ENCODE assay signal across 20 cellular contexts in the genomic region with DNA sequence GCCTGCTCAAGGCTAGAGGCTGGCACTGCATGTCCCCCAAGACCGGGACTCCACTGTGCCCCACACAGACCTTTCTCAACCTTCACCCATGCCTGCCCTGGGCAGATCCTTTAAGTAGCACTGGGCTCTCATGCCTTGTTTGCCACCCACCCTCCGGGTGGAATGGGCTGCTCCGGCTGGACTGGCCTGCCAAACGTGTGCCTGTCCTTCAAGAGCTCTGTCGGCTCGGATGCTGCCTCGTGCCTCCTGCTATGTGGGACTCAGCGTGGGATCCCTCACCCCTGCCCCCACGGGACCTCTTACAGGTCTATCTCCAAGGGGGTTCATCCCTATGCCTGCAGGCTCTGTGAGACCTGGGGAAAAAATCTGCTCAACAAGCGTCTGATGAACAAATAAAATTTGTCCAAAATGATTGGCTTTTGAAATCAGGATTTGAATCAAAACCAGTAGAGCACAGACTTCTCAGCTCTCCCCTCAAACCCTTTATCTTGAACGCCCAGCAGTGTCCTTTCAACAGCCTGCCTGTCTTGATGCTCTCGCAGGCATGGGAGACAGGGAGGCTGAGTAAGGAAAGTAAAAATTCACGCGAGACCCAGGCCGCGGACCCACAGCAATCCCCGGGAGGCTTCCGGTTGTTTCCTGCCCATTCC. TPM values are rescaled to one million over a fixed set of nuclear protein-coding genes. Genes with fewer than 3 reads are reported as not detected.
DNase-seq lines count a peak whose midpoint lies in the region; TF ChIP-seq lines count a peak whose summit lies in the region.
"Had no signal": no experiment of that assay in that cellular context is flagged by ENCODE, and none has a peak within 500 bp of the region (broad histone marks: within the 10 kb centered on the region; RNA-seq: fewer than 3 reads in every experiment).

No MANE protein-coding gene starts in this region.

- no peak overlapping the region for H2AFZ ChIP-seq in neural progenitor cell (replicated peaks)
- H2AFZ ChIP-seq: GM23338 had no signal

- peaks cover 17% of the 10 kb centered on the region for H4K20me1 ChIP-seq in neural progenitor cell (ENCODE audit: low read depth)

- WGBS in spleen, 5 donors = 90 to 93% (median 91%) methylated on average over 14 to 18 of the region's 18 CpGs

- no peaks in the 10 kb centered on the region for H3K79me2 ChIP-seq in neural progenitor cell (ENCODE audit: low read depth)

- CTCF ChIA-PET in HEK293 (lab: Yijun Ruan, JAX) = interaction anchor here (0.5 kb wide), 1 partner anchor 595 kb away, joined by 3 read pairs; no protein-coding TSS in a partner anchor

- H3K27me3 ChIP-seq in neural progenitor cell (no peaks in the 10 kb centered on the region), spleen (replicated peaks in 1 of 7) (no peaks in the 10 kb centered on the region)
- H3K27me3 ChIP-seq: BLaER1 had no signal

- no peak overlapping the region for H3K4me2 ChIP-seq in neural progenitor cell
- H3K4me2 ChIP-seq: BLaER1, GM23338 had no signal

- no peak overlapping the region for H3K27ac ChIP-seq in HEK293 (ENCODE audit: extremely low read depth, low read depth, low read length)
- H3K27ac ChIP-seq in neural progenitor cell = no peak overlapping the region
- no peak overlapping the region for H3K27ac ChIP-seq in spleen
- H3K27ac ChIP-seq: BLaER1, HL-60 had no signal

- intact Hi-C loops in spleen (cut with DNase I; ENCODE audit: low total_unique reads) = no loop called here

- peaks cover 8% of the 10 kb centered on the region for H3F3A ChIP-seq in neural progenitor cell (ENCODE audit: low read depth)

- TF ChIP-seq POLR2A in spleen (IDR thresholded peaks at IDR 0.05) = no peak

- H3K27me3 Mint-ChIP-seq in glutamatergic neuron (ENCODE audit: unreplicated experiment) (peaks cover 6% of the 10 kb centered on the region), neural progenitor cell (ENCODE audit: insufficient read depth, low read depth) (peaks cover 5% of the 10 kb centered on the region), chondrocyte (ENCODE audit: low read depth) (no peaks in the 10 kb centered on the region)
- H3K27me3 Mint-ChIP-seq: CD4-positive, alpha-beta memory T cell had no signal

- POLR2A ChIA-PET in HEK293 (lab: Yijun Ruan, JAX) = no interaction called here

- H3K9me3 Mint-ChIP-seq in glutamatergic neuron (ENCODE audit: unreplicated experiment) = peaks cover 9% of the 10 kb centered on the region
- H3K9me3 Mint-ChIP-seq in neural progenitor cell = no peaks in the 10 kb centered on the region
- H3K9me3 Mint-ChIP-seq in chondrocyte (ENCODE audit: low read depth) = no peaks in the 10 kb centered on the region
- H3K9me3 Mint-ChIP-seq: CD14-positive monocyte, GM23338, HFFc6 had no signal

- TF ChIP-seq CTCF in HEK293 (tag by site-specific recombination; IDR thresholded peaks at IDR 0.05) = no peak
- TF ChIP-seq CTCF in glutamatergic neuron (IDR thresholded peaks at IDR 0.05; ENCODE audit: partially characterized antibody, unreplicated experiment) = no peak
- no peak for TF ChIP-seq CTCF in neural progenitor cell (IDR thresholded peaks at IDR 0.05)
- TF ChIP-seq CTCF in spleen (IDR thresholded peaks at IDR 0.05 in 8 of 11, conservative IDR thresholded peaks at IDR 0.05 in 3 of 11) = no peak
- no peak for TF ChIP-seq CTCF in chondrocyte (IDR thresholded peaks at IDR 0.05)

- H3K4me3 ChIP-seq in HEK293 (ENCODE audit: low read depth, low read length) (no peak overlapping the region), neural progenitor cell (no peak overlapping the region), spleen (no peak overlapping the region)
- H3K4me3 ChIP-seq: BLaER1, GM23338 had no signal

- H3K4me1 ChIP-seq in HEK293 (ENCODE audit: control insufficient read depth, insufficient read depth, low read length) = peaks cover 2% of the 10 kb centered on the region; the same call in 1 of the 2 replicates
- peaks cover 25% of the 10 kb centered on the region for H3K4me1 ChIP-seq in neural progenitor cell
- no peaks in the 10 kb centered on the region for H3K4me1 ChIP-seq in spleen

- H3K36me3 ChIP-seq in HEK293 (ENCODE audit: control insufficient read depth in 2 of 2, insufficient read depth in 1 of 2, low read length in 2 of 2) (no peaks in the 10 kb centered on the region), neural progenitor cell (no peaks in the 10 kb centered on the region), spleen (peaks cover 0 to 77% (median 4%) of the 10 kb centered on the region in 6 donors)

- DNase-seq in glutamatergic neuron (peak; percentile 12), neural progenitor cell (ENCODE audit: low spot score) (no peak), spleen (peak; percentile 47), chondrocyte (ENCODE audit: low spot score) (no peak), NK-92 (lab: John Stamatoyannopoulos, UW; ENCODE audit: unreplicated experiment) (no peak)
- no peak for DNase-seq in activated CD8-positive, alpha-beta memory T cell treated with anti-CD3 and anti-CD28 coated beads, Interleukin-2, amount 50 U/mL, for 48 hours
- DNase-seq: 8988T; CD4-positive, alpha-beta memory T cell; DMS153; DMS79; GDM1; HCEC 1CT; HFFc6 had no signal

- no peak overlapping the region for H3K4me3 Mint-ChIP-seq in glutamatergic neuron (ENCODE audit: unreplicated experiment)
- H3K4me3 Mint-ChIP-seq in neural progenitor cell = peak overlapping the region; percentile 46
- H3K4me3 Mint-ChIP-seq in chondrocyte (ENCODE audit: unreplicated experiment) = no peak overlapping the region
- H3K4me3 Mint-ChIP-seq: CD14-positive monocyte; CD4-positive, alpha-beta memory T cell; GM23338; HFFc6 had no signal

- H3K9me3 ChIP-seq in HEK293 (ENCODE audit: control insufficient read depth, insufficient read depth, low read depth, low read length) = no peaks in the 10 kb centered on the region
- H3K9me3 ChIP-seq in neural progenitor cell (ENCODE audit: low read depth) = no peaks in the 10 kb centered on the region
- no peaks in the 10 kb centered on the region for H3K9me3 ChIP-seq in spleen
- H3K9me3 ChIP-seq: BLaER1 had no signal

- H3K36me3 Mint-ChIP-seq in glutamatergic neuron (ENCODE audit: unreplicated experiment) (peaks cover 5% of the 10 kb centered on the region), neural progenitor cell (peaks cover 3% of the 10 kb centered on the region), chondrocyte (ENCODE audit: low read depth) (peaks cover 2% of the 10 kb centered on the region)

- H3K27ac Mint-ChIP-seq in glutamatergic neuron (ENCODE audit: unreplicated experiment) (no peak overlapping the region), neural progenitor cell (no peak overlapping the region), chondrocyte (ENCODE audit: unreplicated experiment) (no peak overlapping the region)
- H3K27ac Mint-ChIP-seq: GM23338, HFFc6 had no signal

- no peak overlapping the region for H3K9ac ChIP-seq in neural progenitor cell
- H3K9ac ChIP-seq: BLaER1 had no signal

- peaks cover 22% of the 10 kb centered on the region for H3K4me1 Mint-ChIP-seq in glutamatergic neuron (ENCODE audit: low read depth, unreplicated experiment)
- H3K4me1 Mint-ChIP-seq in neural progenitor cell = peaks cover 42% of the 10 kb centered on the region
- no peaks in the 10 kb centered on the region for H3K4me1 Mint-ChIP-seq in chondrocyte (ENCODE audit: low read depth)
- H3K4me1 Mint-ChIP-seq: CD14-positive monocyte had no signal

TF ChIP-seq in HEK293, 187 proteins besides CTCF, POLR2A, EP300 and RAD21:
- TF ChIP-seq ZNF341 (tag by site-specific recombination; IDR thresholded peaks at IDR 0.05; ENCODE audit: low read depth) = no peak
- TF ChIP-seq ZIC2 (tag by site-specific recombination; IDR thresholded peaks at IDR 0.05) = peak; percentile 27; the same call in 1 of the 2 replicates

RNA-seq across cellular contexts. Expression of gene CRB2, which starts 56.3 kb away (rescaled TPM):
- total RNA-seq in glutamatergic neuron (ENCODE audit: unreplicated experiment) = 6.8 TPM
- 18.5 and 70.7 TPM in 2 replicates for total RNA-seq in neural progenitor cell (ENCODE audit: low replicate concordance)
- 1 to 10 TPM in 6 of 7 donors, under 1 TPM in 1; 0.34 to 3.0 (median 2.2) TPM for total RNA-seq in spleen
- polyA plus RNA-seq in spleen = 1 to 10 TPM in 1 of 3 donors, under 1 TPM in 2; 0.42 to 1.2 (median 0.52) TPM
- total RNA-seq in chondrocyte = 0.07 TPM in 1 of 3 replicates, not detected in the others
- total RNA-seq: CD4-positive, alpha-beta memory T cell; HFFc6; HT1080 had no signal
- polyA plus RNA-seq: AG04450; CD14-positive monocyte; CD4-positive, alpha-beta memory T cell had no signal

Comparison
In these comparisons a context has a peak if more than half of its experiments do, and no peak if none do; other contexts are left out.
1. DNase-seq: peak in glutamatergic neuron (single experiment) and spleen (single experiment); none in neural progenitor cell (single experiment), activated CD8-positive, alpha-beta memory T cell treated with anti-CD3 and anti-CD28 coated beads, Interleukin-2, amount 50 U/mL, for 48 hours (single experiment), chondrocyte (single experiment) and NK-92 (single experiment).